In the genomic region with DNA sequence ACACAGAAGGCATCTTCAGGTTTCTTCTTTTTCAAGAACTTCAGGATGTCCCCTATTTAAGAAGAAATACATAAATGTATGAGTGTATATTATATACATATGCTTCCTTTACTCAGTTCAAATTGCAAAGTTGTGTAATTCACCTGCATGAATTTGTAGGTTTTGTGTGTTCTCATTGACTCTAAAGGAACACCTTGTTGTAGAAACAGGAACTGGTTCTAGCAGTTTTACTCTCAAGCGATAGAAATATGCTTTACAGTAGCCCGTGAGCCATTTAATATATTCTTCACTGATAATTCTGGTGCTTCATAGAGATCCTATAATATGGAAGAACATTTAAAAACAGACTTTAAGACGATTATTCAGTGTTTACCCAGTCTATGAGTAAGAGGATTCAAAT, we compare ENCODE assay signal across 2 cellular contexts.
TF ChIP-seq lines count a peak whose summit lies in the region.

No MANE protein-coding gene starts in this region.

TF ChIP-seq in IMR-90, 13 proteins besides CTCF, POLR2A, EP300 and RAD21:
- TF ChIP-seq CHD1 (IDR thresholded peaks at IDR 0.05; ENCODE audit: low read depth, low read length) (no peak), NFE2L2 (IDR thresholded peaks at IDR 0.05; ENCODE audit: low read depth, low read length) (no peak), MAZ (IDR thresholded peaks at IDR 0.05; ENCODE audit: borderline replicate concordance, low read depth, low read length) (no peak), SMC3 (IDR thresholded peaks at IDR 0.05; ENCODE audit: low read depth, low read length) (no peak), MAFK (IDR thresholded peaks at IDR 0.05; ENCODE audit: low read depth, low read length) (no peak), BHLHE40 (IDR thresholded peaks at IDR 0.05; ENCODE audit: low read depth, low read length) (no peak), FOS (IDR thresholded peaks at IDR 0.05; ENCODE audit: low read depth, low read length) (no peak), RCOR1 (IDR thresholded peaks at IDR 0.05; ENCODE audit: insufficient replicate concordance, low read length) (no peak), RFX5 (IDR thresholded peaks at IDR 0.05; ENCODE audit: low read depth, low read length) (no peak), ELK1 (IDR thresholded peaks at IDR 0.05; ENCODE audit: borderline replicate concordance, low read depth, low read length) (no peak), CEBPB (IDR thresholded peaks at IDR 0.05; ENCODE audit: low read depth, low read length) (no peak), MXI1 (IDR thresholded peaks at IDR 0.05; ENCODE audit: borderline replicate concordance, low read depth, low read length) (no peak)
- TF ChIP-seq, protein P1, sequence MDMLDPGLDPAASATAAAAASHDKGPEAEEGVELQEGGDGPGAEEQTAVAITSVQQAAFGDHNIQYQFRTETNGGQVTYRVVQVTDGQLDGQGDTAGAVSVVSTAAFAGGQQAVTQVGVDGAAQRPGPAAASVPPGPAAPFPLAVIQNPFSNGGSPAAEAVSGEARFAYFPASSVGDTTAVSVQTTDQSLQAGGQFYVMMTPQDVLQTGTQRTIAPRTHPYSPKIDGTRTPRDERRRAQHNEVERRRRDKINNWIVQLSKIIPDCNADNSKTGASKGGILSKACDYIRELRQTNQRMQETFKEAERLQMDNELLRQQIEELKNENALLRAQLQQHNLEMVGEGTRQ (IDR thresholded peaks at IDR 0.05; ENCODE audit: low read depth, low read length): no peak

TF ChIP-seq in GM23338, 12 proteins besides CTCF, POLR2A, EP300 and RAD21:
- TF ChIP-seq, protein P2, sequence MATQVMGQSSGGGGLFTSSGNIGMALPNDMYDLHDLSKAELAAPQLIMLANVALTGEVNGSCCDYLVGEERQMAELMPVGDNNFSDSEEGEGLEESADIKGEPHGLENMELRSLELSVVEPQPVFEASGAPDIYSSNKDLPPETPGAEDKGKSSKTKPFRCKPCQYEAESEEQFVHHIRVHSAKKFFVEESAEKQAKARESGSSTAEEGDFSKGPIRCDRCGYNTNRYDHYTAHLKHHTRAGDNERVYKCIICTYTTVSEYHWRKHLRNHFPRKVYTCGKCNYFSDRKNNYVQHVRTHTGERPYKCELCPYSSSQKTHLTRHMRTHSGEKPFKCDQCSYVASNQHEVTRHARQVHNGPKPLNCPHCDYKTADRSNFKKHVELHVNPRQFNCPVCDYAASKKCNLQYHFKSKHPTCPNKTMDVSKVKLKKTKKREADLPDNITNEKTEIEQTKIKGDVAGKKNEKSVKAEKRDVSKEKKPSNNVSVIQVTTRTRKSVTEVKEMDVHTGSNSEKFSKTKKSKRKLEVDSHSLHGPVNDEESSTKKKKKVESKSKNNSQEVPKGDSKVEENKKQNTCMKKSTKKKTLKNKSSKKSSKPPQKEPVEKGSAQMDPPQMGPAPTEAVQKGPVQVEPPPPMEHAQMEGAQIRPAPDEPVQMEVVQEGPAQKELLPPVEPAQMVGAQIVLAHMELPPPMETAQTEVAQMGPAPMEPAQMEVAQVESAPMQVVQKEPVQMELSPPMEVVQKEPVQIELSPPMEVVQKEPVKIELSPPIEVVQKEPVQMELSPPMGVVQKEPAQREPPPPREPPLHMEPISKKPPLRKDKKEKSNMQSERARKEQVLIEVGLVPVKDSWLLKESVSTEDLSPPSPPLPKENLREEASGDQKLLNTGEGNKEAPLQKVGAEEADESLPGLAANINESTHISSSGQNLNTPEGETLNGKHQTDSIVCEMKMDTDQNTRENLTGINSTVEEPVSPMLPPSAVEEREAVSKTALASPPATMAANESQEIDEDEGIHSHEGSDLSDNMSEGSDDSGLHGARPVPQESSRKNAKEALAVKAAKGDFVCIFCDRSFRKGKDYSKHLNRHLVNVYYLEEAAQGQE (IDR thresholded peaks at IDR 0.05; ENCODE audit: unreplicated experiment): no peak
- TF ChIP-seq JUNB (IDR thresholded peaks at IDR 0.05; ENCODE audit: unreplicated experiment) (no peak), NANOG (IDR thresholded peaks at IDR 0.05; ENCODE audit: borderline replicate concordance) (no peak), STAT1 (IDR thresholded peaks at IDR 0.05; ENCODE audit: unreplicated experiment) (no peak), POLR2AphosphoS5 (IDR thresholded peaks at IDR 0.05; ENCODE audit: low read depth) (no peak), EZH2 (IDR thresholded peaks at IDR 0.05; ENCODE audit: low read depth, unreplicated experiment) (no peak), ZNF462 (CRISPR knock-in tag; IDR thresholded peaks at IDR 0.05) (no peak)
TF ChIP-seq in GM23338: peak in this region for 0.
